ENCODE assay signal across 9 cellular contexts in genomic region chr4:98930311-98930865, GRCh38. TPM values are rescaled to one million over a fixed set of nuclear protein-coding genes. Genes with fewer than 3 reads are reported as not detected.
DNase-seq lines count a peak whose midpoint lies in the region; ATAC-seq and TF ChIP-seq lines count a peak whose summit lies in the region.
"Had no signal": no experiment of that assay in that cellular context is flagged by ENCODE, and none has a peak within 500 bp of the region (broad histone marks: within the 10 kb centered on the region; RNA-seq: fewer than 3 reads in every experiment).

No MANE protein-coding gene starts in this region.

- no peak for TF ChIP-seq CTCF in upper lobe of left lung (IDR thresholded peaks at IDR 0.05)

- H3K4me3 Mint-ChIP-seq in activated naive CD4-positive, alpha-beta T cell treated with anti-CD3 and anti-CD28 coated beads, Interleukin-2, amount 50 U/mL, for 24 hours: peak overlapping the region; percentile 97
- peak overlapping the region; percentile 99 for H3K4me3 Mint-ChIP-seq in activated naive CD8-positive, alpha-beta T cell treated with anti-CD3 and anti-CD28 coated beads for 36 hours

- H3K27ac ChIP-seq in layer of hippocampus (ENCODE audit: low read depth, low read length) (peak overlapping the region; percentile 95), upper lobe of left lung (peak overlapping the region; percentile 89 to 98 (median 93))

- no peak for TF ChIP-seq POLR2A in upper lobe of left lung (IDR thresholded peaks at IDR 0.05)

- peak overlapping the region; percentile 99 for H3K27ac Mint-ChIP-seq in activated naive CD4-positive, alpha-beta T cell treated with anti-CD3 and anti-CD28 coated beads, Interleukin-2, amount 50 U/mL, for 24 hours
- peak overlapping the region; percentile 96 for H3K27ac Mint-ChIP-seq in activated naive CD8-positive, alpha-beta T cell treated with anti-CD3 and anti-CD28 coated beads for 36 hours

- H3K27me3 ChIP-seq in layer of hippocampus (ENCODE audit: control insufficient read depth, insufficient read depth, low read length): no peaks in the 10 kb centered on the region
- no peaks in the 10 kb centered on the region for H3K27me3 ChIP-seq in upper lobe of left lung
- H3K27me3 ChIP-seq: neutrophil had no signal

- H3K4me1 Mint-ChIP-seq in activated naive CD4-positive, alpha-beta T cell treated with anti-CD3 and anti-CD28 coated beads, Interleukin-2, amount 50 U/mL, for 24 hours: peaks cover 40% of the 10 kb centered on the region
- peaks cover 31% of the 10 kb centered on the region for H3K4me1 Mint-ChIP-seq in activated naive CD8-positive, alpha-beta T cell treated with anti-CD3 and anti-CD28 coated beads for 36 hours

- no peak for TF ChIP-seq EP300 in upper lobe of left lung (IDR thresholded peaks at IDR 0.05)

- H3K27me3 Mint-ChIP-seq in activated naive CD4-positive, alpha-beta T cell treated with anti-CD3 and anti-CD28 coated beads, Interleukin-2, amount 50 U/mL, for 24 hours: no peaks in the 10 kb centered on the region
- peaks cover 10% of the 10 kb centered on the region for H3K27me3 Mint-ChIP-seq in activated naive CD8-positive, alpha-beta T cell treated with anti-CD3 and anti-CD28 coated beads for 36 hours

- 72 to 77% methylated on average over 2 of the region's 2 CpGs for WGBS in upper lobe of left lung, 2 donors

- peaks cover 3 to 15% (median 15%) of the 10 kb centered on the region in 4 donors for H3K4me1 ChIP-seq in upper lobe of left lung

- DNase-seq in activated naive CD4-positive, alpha-beta T cell treated with Interleukin-2 at 50 U/mL for 16 hours: no peak
- DNase-seq in activated naive CD8-positive, alpha-beta T cell treated with anti-CD3 and anti-CD28 coated beads for 36 hours: no peak
- DNase-seq in upper lobe of left lung: no peak
- DNase-seq in NCI-H1436 treated with DMSO at 0.1 percent for 48 hours (lab: John Stamatoyannopoulos, UW): no peak
- DNase-seq in NCI-H2171 treated with DMSO at 0.1 percent for 48 hours (lab: John Stamatoyannopoulos, UW): no peak

- H3K36me3 ChIP-seq in upper lobe of left lung: peaks cover 0 to 3% (median 1%) of the 10 kb centered on the region in 4 donors
- H3K36me3 ChIP-seq: neutrophil had no signal

- H3K4me3 ChIP-seq in upper lobe of left lung: peak overlapping the region in 2 of 4 donors; percentile 76 to 92

- H3K9me3 ChIP-seq in upper lobe of left lung: no peaks in the 10 kb centered on the region
- H3K9me3 ChIP-seq: neutrophil had no signal

- H3K9me3 Mint-ChIP-seq in activated naive CD4-positive, alpha-beta T cell treated with anti-CD3 and anti-CD28 coated beads, Interleukin-2, amount 50 U/mL, for 24 hours: no peaks in the 10 kb centered on the region
- H3K9me3 Mint-ChIP-seq in activated naive CD8-positive, alpha-beta T cell treated with anti-CD3 and anti-CD28 coated beads for 36 hours: peaks cover 3% of the 10 kb centered on the region

- no peak for ATAC-seq in upper lobe of left lung (ENCODE audit: low FRiP score in 2 of 2)
- ATAC-seq in HG02970 (IDR thresholded peaks at IDR 0.05; ENCODE audit: low FRiP score, unreplicated experiment): no peak

- H3K36me3 Mint-ChIP-seq in activated naive CD4-positive, alpha-beta T cell treated with anti-CD3 and anti-CD28 coated beads, Interleukin-2, amount 50 U/mL, for 24 hours: peaks cover 4% of the 10 kb centered on the region
- peaks cover 18% of the 10 kb centered on the region for H3K36me3 Mint-ChIP-seq in activated naive CD8-positive, alpha-beta T cell treated with anti-CD3 and anti-CD28 coated beads for 36 hours

RNA-seq across cellular contexts. Expression of gene EIF4E, which starts 1.5 kb away (rescaled TPM):
- total RNA-seq in activated naive CD8-positive, alpha-beta T cell treated with anti-CD3 and anti-CD28 coated beads for 36 hours: 100 to 1,000 TPM; 179 to 181 TPM
- 100 to 1,000 TPM in 1 of 6 donors, 10 to 100 TPM in 5; 20.8 to 109 (median 59.5) TPM for total RNA-seq in upper lobe of left lung
